Comparison of ENCODE assay signal across 27 cellular contexts in genomic region chr2:187115627-187116026, GRCh38.
"Had no signal": no experiment of that assay in that cellular context is flagged by ENCODE, and none has a peak within 500 bp of the region (broad histone marks: within the 10 kb centered on the region; RNA-seq: fewer than 3 reads in every experiment).

No MANE protein-coding gene starts in this region.

- H3K9me3 ChIP-seq: colonic mucosa, esophagus squamous epithelium, gastrocnemius medialis, heart right ventricle, left lung, lower lobe of right lung, mucosa of descending colon had no signal

- H3K27me3 Mint-ChIP-seq: dendritic cell treated with granulocyte-macrophage colony-stimulating factor and Interleukin-4, amounts not matched to agents 40 ng/mL and 50 ng/mL, for 4 days; effector memory CD8-positive, alpha-beta T cell had no signal

- H3K4me1 Mint-ChIP-seq: endodermal cell, mesothelial cell of epicardium had no signal

- ATAC-seq: effector memory CD8-positive, alpha-beta T cell; esophagus mucosa; gastrocnemius medialis; heart right ventricle; left cardiac atrium; left lung; left ventricle myocardium superior; lower lobe of right lung; mucosa of descending colon had no signal

- H3K4me3 ChIP-seq: colonic mucosa, esophagus squamous epithelium, gastrocnemius medialis, heart right ventricle, left lung, lower lobe of right lung, mucosa of descending colon had no signal

- H3K36me3 Mint-ChIP-seq: mesothelial cell of epicardium had no signal

- FAIRE-seq: endometrium, islet of Langerhans, keratinocyte had no signal

- H3K27ac ChIP-seq: colonic mucosa, epithelial cell of prostate, esophagus squamous epithelium, gastrocnemius medialis, heart right ventricle, left lung, lower lobe of right lung had no signal

- H3K4me3 Mint-ChIP-seq: dendritic cell treated with granulocyte-macrophage colony-stimulating factor and Interleukin-4, amounts not matched to agents 40 ng/mL and 50 ng/mL, for 4 days; effector memory CD8-positive, alpha-beta T cell; endodermal cell; mesothelial cell of epicardium had no signal

- H3K4me1 ChIP-seq: colonic mucosa, esophagus squamous epithelium, gastrocnemius medialis, left lung, lower lobe of right lung had no signal

- H3K9me3 Mint-ChIP-seq: dendritic cell treated with granulocyte-macrophage colony-stimulating factor and Interleukin-4, amounts not matched to agents 40 ng/mL and 50 ng/mL, for 4 days; endodermal cell; mesothelial cell of epicardium had no signal

- H3K27ac Mint-ChIP-seq: dendritic cell treated with granulocyte-macrophage colony-stimulating factor and Interleukin-4, amounts not matched to agents 40 ng/mL and 50 ng/mL, for 4 days; effector memory CD8-positive, alpha-beta T cell; endodermal cell; mesothelial cell of epicardium had no signal

- H3K27me3 ChIP-seq: colonic mucosa, esophagus squamous epithelium, gastrocnemius medialis, heart right ventricle, left lung had no signal

- DNase-seq: colonic mucosa; cortex of kidney; effector CD8-positive, alpha-beta T cell; effector memory CD8-positive, alpha-beta T cell; endodermal cell; erythroblast; esophagus squamous epithelium; foreskin fibroblast; foreskin melanocyte; gastrocnemius medialis; glutamatergic neuron; head of caudate nucleus; heart right ventricle; hippocampal formation; left cardiac atrium; left lung; left ventricle myocardium superior; lower lobe of right lung; mesenchymal stem cell; mucosa of descending colon had no signal

- H3K36me3 ChIP-seq: colonic mucosa, esophagus squamous epithelium, gastrocnemius medialis, heart right ventricle, left lung, lower lobe of right lung had no signal
